Comparison of ENCODE assay signal across 8 cellular contexts in the genomic region with DNA sequence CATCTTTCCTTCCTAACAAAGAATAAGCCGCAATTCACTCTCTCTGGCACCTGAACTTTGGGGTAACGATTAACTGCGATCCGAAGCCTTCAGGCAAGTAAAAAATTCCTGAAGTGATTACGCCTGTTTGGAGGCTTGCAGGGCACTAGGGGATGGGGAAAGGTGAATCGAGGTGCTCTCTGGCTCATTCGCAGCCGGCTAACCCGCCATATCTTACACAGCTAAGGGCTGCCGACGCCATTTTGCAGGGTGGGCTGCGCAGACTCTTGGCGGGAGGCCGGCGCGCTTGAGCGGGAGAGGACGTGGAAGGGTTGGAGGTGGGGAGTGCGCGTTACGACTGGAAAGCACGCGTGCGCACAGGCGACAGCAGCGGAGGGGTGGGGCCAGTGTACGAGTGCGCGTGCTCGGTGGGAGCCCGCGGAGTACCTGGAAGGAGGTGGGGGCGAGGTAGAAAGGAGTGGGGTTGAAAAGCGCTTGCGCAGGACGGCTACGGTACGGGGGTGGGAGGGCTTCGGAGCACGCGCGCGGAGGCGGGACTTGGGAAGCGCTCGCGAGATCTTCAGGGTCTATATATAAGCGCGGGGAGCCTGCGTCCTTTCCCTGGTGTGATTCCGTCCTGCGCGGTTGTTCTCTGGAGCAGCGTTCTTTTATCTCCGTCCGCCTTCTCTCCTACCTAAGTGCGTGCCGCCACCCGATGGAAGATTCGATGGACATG. TPM values are rescaled to one million over a fixed set of nuclear protein-coding genes. Genes with fewer than 3 reads are reported as not detected.
A peak's percentile ranks its signal among the peaks of the same experiment; 100 is the strongest.
DNase-seq lines count a peak whose midpoint lies in the region; ATAC-seq and TF ChIP-seq lines count a peak whose summit lies in the region.

A gene with protein sequence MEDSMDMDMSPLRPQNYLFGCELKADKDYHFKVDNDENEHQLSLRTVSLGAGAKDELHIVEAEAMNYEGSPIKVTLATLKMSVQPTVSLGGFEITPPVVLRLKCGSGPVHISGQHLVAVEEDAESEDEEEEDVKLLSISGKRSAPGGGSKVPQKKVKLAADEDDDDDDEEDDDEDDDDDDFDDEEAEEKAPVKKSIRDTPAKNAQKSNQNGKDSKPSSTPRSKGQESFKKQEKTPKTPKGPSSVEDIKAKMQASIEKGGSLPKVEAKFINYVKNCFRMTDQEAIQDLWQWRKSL (plus strand): TSS at position 595 of the 715 bp plus-strand sequence. CDS start 100 bp downstream, at position 695.

- DNase-seq in GM04503 (ENCODE audit: low read depth): peak; percentile 77
- peak; percentile 97 for DNase-seq in HFFc6
- DNase-seq in NB4 (ENCODE audit: low read depth): peak; percentile 99
- DNase-seq in SK-N-MC (ENCODE audit: low read depth, low spot score): peak; percentile 94
- peak; percentile 98 for DNase-seq in activated naive CD4-positive, alpha-beta T cell treated with anti-CD3 and anti-CD28 coated beads, Interleukin-2, amount 10 ng/mL, durations not matched to agents 7 days and 5 days
- peak; percentile 62 to 96 (median 91) for DNase-seq in substantia nigra (lab: John Stamatoyannopoulos, UW)

- H3K4me1 Mint-ChIP-seq in HFFc6 (ENCODE audit: low read depth): peaks cover 32% of the 10 kb centered on the region
- H3K4me1 Mint-ChIP-seq in activated naive CD4-positive, alpha-beta T cell treated with anti-CD3 and anti-CD28 coated beads, Interleukin-2, amount 10 ng/mL, durations not matched to agents 7 days and 5 days: peaks cover 50% of the 10 kb centered on the region

- H3K9me3 Mint-ChIP-seq in HFFc6: peaks cover 17% of the 10 kb centered on the region
- H3K9me3 Mint-ChIP-seq in activated naive CD4-positive, alpha-beta T cell treated with anti-CD3 and anti-CD28 coated beads, Interleukin-2, amount 10 ng/mL, durations not matched to agents 7 days and 5 days: no peaks in the 10 kb centered on the region

- peaks cover 18% of the 10 kb centered on the region for H3K27me3 Mint-ChIP-seq in HFFc6 (ENCODE audit: insufficient read depth)
- H3K27me3 Mint-ChIP-seq in activated naive CD4-positive, alpha-beta T cell treated with anti-CD3 and anti-CD28 coated beads, Interleukin-2, amount 10 ng/mL, durations not matched to agents 7 days and 5 days: peaks cover 9% of the 10 kb centered on the region

- H3K27ac Mint-ChIP-seq in HFFc6: peak within 1 kb of the TSS; percentile 98
- peak within 1 kb of the TSS; percentile 98 for H3K27ac Mint-ChIP-seq in activated naive CD4-positive, alpha-beta T cell treated with anti-CD3 and anti-CD28 coated beads, Interleukin-2, amount 10 ng/mL, durations not matched to agents 7 days and 5 days

- peak; percentile 99 for ATAC-seq in gastroesophageal sphincter

- H3K27me3 ChIP-seq in gastroesophageal sphincter (no peaks in the 10 kb centered on the region), neutrophil (peaks cover 9% of the 10 kb centered on the region)

- H3K27ac ChIP-seq in SK-N-MC (peak within 1 kb of the TSS; percentile 97), gastroesophageal sphincter (peak within 1 kb of the TSS; percentile 89 to 95 (median 94)), neutrophil (peak within 1 kb of the TSS; percentile 73), substantia nigra (ENCODE audit: low read depth, low read length, poor library complexity, severe bottlenecking) (peak within 1 kb of the TSS; percentile 88)

- H3K4me3 ChIP-seq in NB4 (ENCODE audit: low read depth, low read length) (peak within 1 kb of the TSS; percentile 98), SK-N-MC (peak within 1 kb of the TSS; percentile 98), gastroesophageal sphincter (peak within 1 kb of the TSS; percentile 94 to 98), neutrophil (ENCODE audit: low read depth in 1 of 2, low read length in 1 of 2) (peak within 1 kb of the TSS; percentile 86 to 87)

- H3K4me1 ChIP-seq in gastroesophageal sphincter (peaks cover 0 to 50% (median 0%) of the 10 kb centered on the region in 3 donors), neutrophil (ENCODE audit: control insufficient read depth in 1 of 2, insufficient read depth in 1 of 2, low read depth in 1 of 2, low read length in 1 of 2) (peaks cover 20 to 23% of the 10 kb centered on the region in 2 experiments)

- H3K36me3 ChIP-seq in SK-N-MC (ENCODE audit: insufficient read depth, low read length): peaks cover 43% of the 10 kb centered on the region
- H3K36me3 ChIP-seq in gastroesophageal sphincter: peaks cover 0 to 14% of the 10 kb centered on the region in 2 donors
- peaks cover 11% of the 10 kb centered on the region for H3K36me3 ChIP-seq in neutrophil

- TF ChIP-seq CTCF in HFFc6 (IDR thresholded peaks at IDR 0.05) (no peak), NB4 (IDR thresholded peaks at IDR 0.05; ENCODE audit: low read depth, low read length) (no peak), gastroesophageal sphincter (IDR thresholded peaks at IDR 0.05) (no peak), neutrophil (IDR thresholded peaks at IDR 0.05) (no peak)

- peak within 1 kb of the TSS; percentile 96 for H3K4me3 Mint-ChIP-seq in HFFc6
- H3K4me3 Mint-ChIP-seq in activated naive CD4-positive, alpha-beta T cell treated with anti-CD3 and anti-CD28 coated beads, Interleukin-2, amount 10 ng/mL, durations not matched to agents 7 days and 5 days: peak within 1 kb of the TSS; percentile 95

- H3K9me3 ChIP-seq in SK-N-MC (ENCODE audit: low read depth, low read length) (no peaks in the 10 kb centered on the region), gastroesophageal sphincter (no peaks in the 10 kb centered on the region), neutrophil (no peaks in the 10 kb centered on the region)

- peak; percentile 86 for TF ChIP-seq POLR2A in NB4 (IDR thresholded peaks at IDR 0.05; ENCODE audit: extremely low read depth, insufficient read length)
- peak; percentile 90 to 96 for TF ChIP-seq POLR2A in gastroesophageal sphincter (IDR thresholded peaks at IDR 0.05)

- TF ChIP-seq EP300 in gastroesophageal sphincter (IDR thresholded peaks at IDR 0.05): no peak

- peak within 1 kb of the TSS; percentile 100 for H3K9ac ChIP-seq in SK-N-MC (ENCODE audit: insufficient read length)

- WGBS in gastroesophageal sphincter (ENCODE audit: low coverage in 1 of 2), 2 donors: 0% methylated on average over 8 to 37 of the region's 60 CpGs

- peaks cover 41% of the 10 kb centered on the region for H3K36me3 Mint-ChIP-seq in HFFc6 (ENCODE audit: low read depth)
- H3K36me3 Mint-ChIP-seq in activated naive CD4-positive, alpha-beta T cell treated with anti-CD3 and anti-CD28 coated beads, Interleukin-2, amount 10 ng/mL, durations not matched to agents 7 days and 5 days: peaks cover 36% of the 10 kb centered on the region

- CTCF ChIA-PET in activated naive CD4-positive, alpha-beta T cell treated with anti-CD3 and anti-CD28 coated beads, Interleukin-2, amount 10 ng/mL, durations not matched to agents 7 days and 5 days (lab: Charles Lee): interaction anchor here (0.7 kb wide), 1 partner anchor 692 kb away, joined by 3 read pairs; no protein-coding TSS in a partner anchor

RNA-seq across cellular contexts. Expression of the gene that starts here (rescaled TPM):
- 1,000 to 10,000 TPM; 1,557 to 2,328 (median 1,897) TPM for total RNA-seq in HFFc6 (2021; fragmentation: NEBNext Ultra II Directional; extraction: Animal tissue kit (Norgen Biotek cat#: 25700))
- total RNA-seq in gastroesophageal sphincter: 100 to 1,000 TPM; 532 to 835 (median 744) TPM

Comparison
In these comparisons a context has a peak if more than half of its experiments do, and no peak if none do; other contexts are left out.
1. Peak in every context shown above with its lines: DNase-seq, ATAC-seq, H3K4me3 ChIP-seq and H3K27ac ChIP-seq.